8 cellular contexts compared by ENCODE assay signal in genomic region chr13:42271337-42272114, GRCh38. TPM values are rescaled to one million over a fixed set of nuclear protein-coding genes. Genes with fewer than 3 reads are reported as not detected.
A peak's percentile ranks its signal among the peaks of the same experiment; 100 is the strongest.
DNase-seq lines count a peak whose midpoint lies in the region; TF ChIP-seq lines count a peak whose summit lies in the region.

No MANE protein-coding gene starts in this region.

- peaks cover 4% of the 10 kb centered on the region for H3K9me3 Mint-ChIP-seq in activated naive CD4-positive, alpha-beta T cell treated with anti-CD3 and anti-CD28 coated beads, Interleukin-2, amount 10 ng/mL, durations not matched to agents 7 days and 5 days

- H3K4me1 Mint-ChIP-seq in activated naive CD4-positive, alpha-beta T cell treated with anti-CD3 and anti-CD28 coated beads, Interleukin-2, amount 10 ng/mL, durations not matched to agents 7 days and 5 days = peaks cover 51% of the 10 kb centered on the region

- H3K4me1 ChIP-seq in neutrophil (ENCODE audit: control insufficient read depth in 1 of 2, insufficient read depth in 1 of 2, low read depth in 1 of 2, low read length in 1 of 2) = peaks cover 8 to 19% of the 10 kb centered on the region in 2 experiments

- peak overlapping the region; percentile 91 for H3K27ac Mint-ChIP-seq in activated naive CD4-positive, alpha-beta T cell treated with anti-CD3 and anti-CD28 coated beads, Interleukin-2, amount 10 ng/mL, durations not matched to agents 7 days and 5 days

- CTCF ChIA-PET in activated naive CD4-positive, alpha-beta T cell treated with anti-CD3 and anti-CD28 coated beads, Interleukin-2, amount 10 ng/mL, durations not matched to agents 7 days and 5 days (lab: Charles Lee) = interaction anchor here (1.3 to 1.9 kb wide), 2 partner anchors 12 to 603 kb away, joined by 3 to 4 read pairs; no protein-coding TSS in a partner anchor

- no peak for TF ChIP-seq CTCF in HFF-Myc (IDR thresholded peaks at IDR 0.05; ENCODE audit: low read depth, low read length, missing control alignments)
- no peak for TF ChIP-seq CTCF in neutrophil (IDR thresholded peaks at IDR 0.05)

- H3K27ac ChIP-seq in neutrophil (peak overlapping the region; percentile 73), substantia nigra (ENCODE audit: low read depth, low read length, poor library complexity, severe bottlenecking) (peak overlapping the region; percentile 91)

- no peaks in the 10 kb centered on the region for H3K36me3 ChIP-seq in neutrophil

- H3K27me3 ChIP-seq in neutrophil = no peaks in the 10 kb centered on the region

- peak overlapping the region; percentile 97 for H3K4me3 Mint-ChIP-seq in activated naive CD4-positive, alpha-beta T cell treated with anti-CD3 and anti-CD28 coated beads, Interleukin-2, amount 10 ng/mL, durations not matched to agents 7 days and 5 days

- DNase-seq in GM04503 (ENCODE audit: low read depth) (peak; percentile 91), HFF-Myc (ENCODE audit: extremely low read depth, low read depth) (peak; percentile 95), MV-4-11 (lab: John Stamatoyannopoulos, UW) (peak; percentile 99), SK-MEL-5 (ENCODE audit: low read depth, low spot score) (peak; percentile 95), germinal center (ENCODE audit: low spot score) (peak; percentile 95), substantia nigra (lab: John Stamatoyannopoulos, UW) (peak; percentile 71 to 98 (median 95))
- peak; percentile 96 for DNase-seq in activated naive CD4-positive, alpha-beta T cell treated with anti-CD3 and anti-CD28 coated beads, Interleukin-2, amount 10 ng/mL, durations not matched to agents 7 days and 5 days

- peaks cover 9% of the 10 kb centered on the region for H3K27me3 Mint-ChIP-seq in activated naive CD4-positive, alpha-beta T cell treated with anti-CD3 and anti-CD28 coated beads, Interleukin-2, amount 10 ng/mL, durations not matched to agents 7 days and 5 days

- peaks cover 17% of the 10 kb centered on the region for H3K36me3 Mint-ChIP-seq in activated naive CD4-positive, alpha-beta T cell treated with anti-CD3 and anti-CD28 coated beads, Interleukin-2, amount 10 ng/mL, durations not matched to agents 7 days and 5 days

- H3K4me3 ChIP-seq in HFF-Myc (replicated peaks; ENCODE audit: low read depth, low read length) (peak overlapping the region; percentile 81), neutrophil (ENCODE audit: low read depth in 1 of 2, low read length in 1 of 2) (peak overlapping the region; percentile 73 to 89)

- in situ Hi-C loops in SK-MEL-5 (cut with HindIII; ENCODE audit: low pct_unique_long_range_greater_than_20kb, low sequenced_read_pairs) = no loop called here

- no peaks in the 10 kb centered on the region for H3K9me3 ChIP-seq in neutrophil

RNA-seq across cellular contexts. Expression of gene AKAP11, which starts 0.4 kb away (rescaled TPM):
- total RNA-seq in SK-MEL-5 (2014; rRNA removed; shearing (Covaris generic)) = 15.8 and 17.1 TPM in 2 replicates
- 12.0 and 15.4 TPM in 2 replicates for polyA plus RNA-seq in SK-MEL-5 (2015; cell fraction: cytosol; rRNA removed)
- 18.4 and 18.6 TPM in 2 replicates for polyA plus RNA-seq in SK-MEL-5 (2015; cell fraction: nucleus; rRNA removed)

Comparison
In these comparisons a context has a peak if more than half of its experiments do, and no peak if none do; other contexts are left out.
1. Peak in every context shown above with its lines: DNase-seq, H3K4me3 ChIP-seq and H3K27ac ChIP-seq.